2 cellular contexts compared by ENCODE assay signal in the genomic region with DNA sequence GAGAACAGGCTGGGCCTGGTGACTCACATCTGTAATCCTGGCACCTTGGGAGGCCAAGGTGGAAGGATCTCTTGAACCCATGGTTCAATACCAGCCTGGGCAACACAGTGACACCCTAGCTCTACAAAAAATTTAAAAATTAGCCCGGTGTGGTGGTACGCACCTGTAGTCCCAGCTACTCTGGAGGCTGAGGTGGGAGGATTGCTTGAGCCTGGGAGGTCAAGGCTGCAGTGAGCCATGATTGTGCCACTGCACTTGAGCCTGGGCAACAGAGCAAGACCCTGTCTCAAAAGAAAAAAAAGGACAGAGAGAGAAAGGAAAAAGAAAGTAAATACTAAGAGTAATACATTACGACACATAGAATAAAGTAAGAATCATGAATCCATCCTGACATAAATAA.
A peak's percentile ranks its signal among the peaks of the same experiment; 100 is the strongest.
TF ChIP-seq lines count a peak whose summit lies in the region.

No MANE protein-coding gene starts in this region.

TF ChIP-seq in WTC11, 78 proteins besides CTCF, POLR2A, EP300 and RAD21:
- peak; percentile 42; the same call in 1 of the 2 replicates for TF ChIP-seq ZNF121 (CRISPR knock-in tag; IDR thresholded peaks at IDR 0.05)

TF ChIP-seq in H1, 55 proteins besides CTCF, POLR2A, EP300 and RAD21:
- TF ChIP-seq KDM1A (IDR thresholded peaks at IDR 0.05; ENCODE audit: borderline replicate concordance, low read length), result peak; percentile 21; the same call in 1 of the 2 replicates
